31 cellular contexts compared by ENCODE assay signal in genomic region chr1:170866646-170867045, GRCh38.
A peak's percentile ranks its signal among the peaks of the same experiment; 100 is the strongest.
DNase-seq lines count a peak whose midpoint lies in the region; ATAC-seq and TF ChIP-seq lines count a peak whose summit lies in the region.
"Had no signal": no experiment of that assay in that cellular context is flagged by ENCODE, and none has a peak within 500 bp of the region (broad histone marks: within the 10 kb centered on the region; RNA-seq: fewer than 3 reads in every experiment).

No MANE protein-coding gene starts in this region.

- H3K4me3 ChIP-seq in right atrium auricular region: no peak overlapping the region
- no peak overlapping the region for H3K4me3 ChIP-seq in left ventricle myocardium inferior
- H3K4me3 ChIP-seq: A549; BLaER1; BLaER1 treated with 17β-estradiol and CSF1 and Interleukin-3, amounts not matched to agents 10 nM and 100 nM had no signal

- TF ChIP-seq CTCF in right atrium auricular region (IDR thresholded peaks at IDR 0.05) (no peak), left ventricle myocardium inferior (IDR thresholded peaks at IDR 0.05; ENCODE audit: borderline replicate concordance) (no peak)

- H3K9me3 ChIP-seq in right atrium auricular region (no peaks in the 10 kb centered on the region), left ventricle myocardium inferior (replicated peaks) (no peaks in the 10 kb centered on the region)
- H3K9me3 ChIP-seq: A549; BE2C; BLaER1; BLaER1 treated with 17β-estradiol and CSF1 and Interleukin-3, amounts not matched to agents 10 nM and 100 nM; Caco-2 had no signal

- no peaks in the 10 kb centered on the region for H3K27me3 ChIP-seq in right atrium auricular region
- no peaks in the 10 kb centered on the region for H3K27me3 ChIP-seq in left ventricle myocardium inferior (ENCODE audit: low read depth)
- H3K27me3 ChIP-seq: BE2C; BLaER1; BLaER1 treated with 17β-estradiol and CSF1 and Interleukin-3, amounts not matched to agents 10 nM and 100 nM had no signal

- no peaks in the 10 kb centered on the region for H3K36me3 ChIP-seq in right atrium auricular region
- H3K36me3 ChIP-seq in left ventricle myocardium inferior: no peaks in the 10 kb centered on the region
- H3K36me3 ChIP-seq: BE2C; BLaER1; BLaER1 treated with 17β-estradiol and CSF1 and Interleukin-3, amounts not matched to agents 10 nM and 100 nM had no signal

- ATAC-seq in Right ventricle myocardium inferior: peak; percentile 16
- peak; percentile 60 for ATAC-seq in Right ventricle myocardium superior (ENCODE audit: poor library complexity)
- peak; percentile 56 for ATAC-seq in left ventricle myocardium superior
- ATAC-seq: A549; CD8-positive, alpha-beta T cell had no signal

- H3K4me1 ChIP-seq in right atrium auricular region: peaks cover 0 to 23% of the 10 kb centered on the region in 2 donors
- peaks cover 31% of the 10 kb centered on the region for H3K4me1 ChIP-seq in left ventricle myocardium inferior
- H3K4me1 ChIP-seq: A549, BE2C, BLaER1, Caco-2 had no signal

- H3K27ac ChIP-seq in right atrium auricular region (peak overlapping the region in 1 of 2 donors; percentile 9), left ventricle myocardium inferior (replicated peaks) (no peak overlapping the region)
- H3K27ac ChIP-seq: 22Rv1; A549; BLaER1; BLaER1 treated with 17β-estradiol and CSF1 and Interleukin-3, amounts not matched to agents 10 nM and 100 nM; C4-2B had no signal

- DNase-seq in Right ventricle myocardium inferior (ENCODE audit: missing footprints) (no peak), right atrium auricular region (ENCODE audit: low spot score) (no peak), Right ventricle myocardium superior (no peak), left ventricle myocardium inferior (no peak), left ventricle myocardium superior (no peak), cardiac septum (ENCODE audit: low spot score) (no peak)
- DNase-seq: 8988T; ACHN; AML-193; BE2C; C1 segment of cervical spinal cord; Caco-2; Calu3; CD4-positive, alpha-beta memory T cell; CD4-positive, alpha-beta T cell; CD4-positive, CD25-positive, alpha-beta regulatory T cell; CD8-positive, alpha-beta memory T cell; CD8-positive, alpha-beta T cell; COR-L47; DMS 273 treated with DMSO at 0.1 percent for 48 hours; DMS153; DMS53; DMS79; DMS79 treated with DMSO at 0.1 percent for 48 hours; DND-41; EL had no signal

- intact Hi-C loops in Right ventricle myocardium inferior (cut with DNase I) (no loop called here), Right ventricle myocardium superior (cut with DNase I) (no loop called here), left ventricle myocardium inferior (cut with micrococcal nuclease) (no loop called here), left ventricle myocardium superior (cut with micrococcal nuclease) (no loop called here), cardiac septum (cut with DNase I) (no loop called here)
